ENCODE assay signal across 10 cellular contexts in the genomic region with DNA sequence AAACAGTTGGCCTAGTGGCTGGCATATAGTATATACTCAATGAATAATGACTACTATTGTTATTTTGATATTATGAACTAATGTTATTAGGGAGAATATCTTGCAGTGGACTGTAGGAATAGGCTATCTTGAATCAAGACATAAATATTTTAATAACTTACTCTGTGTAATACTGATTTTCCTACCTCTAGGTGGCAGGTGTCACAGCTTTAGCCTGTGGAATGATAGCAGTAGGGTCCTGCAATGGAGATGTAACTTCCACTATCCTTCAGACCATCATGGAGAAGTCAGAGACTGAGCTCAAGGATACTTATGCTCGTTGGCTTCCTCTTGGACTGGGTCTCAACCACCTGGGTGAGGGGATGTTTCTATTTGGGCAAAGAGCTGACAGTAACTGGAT. TPM values are rescaled to one million over a fixed set of nuclear protein-coding genes. Genes with fewer than 3 reads are reported as not detected.
A peak's percentile ranks its signal among the peaks of the same experiment; 100 is the strongest.
DNase-seq lines count a peak whose midpoint lies in the region; ATAC-seq, FAIRE-seq and TF ChIP-seq lines count a peak whose summit lies in the region.
"Had no signal": no experiment of that assay in that cellular context is flagged by ENCODE, and none has a peak within 500 bp of the region (broad histone marks: within the 10 kb centered on the region; RNA-seq: fewer than 3 reads in every experiment).

No MANE protein-coding gene starts in this region.

- H3K9me1 ChIP-seq in K562 (ENCODE audit: control insufficient read depth, insufficient read depth, low read length), result no peaks in the 10 kb centered on the region

- peak; percentile 76 for ATAC-seq in K562
- ATAC-seq in naive B cell (ENCODE audit: low read depth in 2 of 2), result peak; percentile 57 to 65
- ATAC-seq in HG02678 (IDR thresholded peaks at IDR 0.05; ENCODE audit: unreplicated experiment), result no peak

- TF ChIP-seq CTCF in K562 (IDR thresholded peaks at IDR 0.05 in 2 of 3, conservative IDR thresholded peaks at IDR 0.05 in 1 of 3; ENCODE audit: insufficient read depth in 2 of 3, low read depth in 1 of 3, low read length in 3 of 3), result peak; percentile 19 to 47 (median 39); a peak in 4 of 6 replicates

- peaks cover 11 to 30% of the 10 kb centered on the region in 2 donors for H3K36me3 Mint-ChIP-seq in naive B cell

- peak; percentile 37 for DNase-seq in EH (ENCODE audit: low read depth)
- peak; percentile 33 to 49 for DNase-seq in Kasumi-1 (lab: John Stamatoyannopoulos, UW)
- peak in 1 of 4 experiments; percentile 21 for DNase-seq in K562 (ENCODE audit: extremely low read depth in 1 of 4, low spot score in 3 of 4)
- no peak for DNase-seq in naive B cell
- DNase-seq in DMS153 (lab: John Stamatoyannopoulos, UW), result no peak
- DNase-seq in AG08395 (ENCODE audit: low spot score), result no peak

- no peaks in the 10 kb centered on the region for H3K27me3 Mint-ChIP-seq in naive B cell
- H3K27me3 Mint-ChIP-seq: central memory CD8-positive, alpha-beta T cell had no signal

- FAIRE-seq in K562 (lab: Jason Lieb, UNC), result no peak

- TF ChIP-seq POLR2A in K562 (conservative IDR thresholded peaks at IDR 0.05), result no peak

- H3K27ac Mint-ChIP-seq in naive B cell, result peak overlapping the region in 2 of 6 donors; percentile 30 to 49
- H3K27ac Mint-ChIP-seq: T-helper 2 cell treated with Interferon-gamma antibody and Interleukin-4, amounts not matched to agents 5 μg/mL and 100 μg/mL, for 36 hours had no signal

- H3K9ac ChIP-seq in K562 (ENCODE audit: insufficient read depth in 1 of 2, low read depth in 2 of 2, low read length in 2 of 2), result no peak overlapping the region

- H3K9me3 ChIP-seq in K562 (replicated peaks; ENCODE audit: control insufficient read depth, insufficient read depth, low read depth, low read length), result no peaks in the 10 kb centered on the region

- H3K36me3 ChIP-seq in K562 (ENCODE audit: control insufficient read depth, insufficient read depth, low read length), result peaks cover 90% of the 10 kb centered on the region

- no peak for TF ChIP-seq RAD21 in K562 (CRISPR knock-in tag; conservative IDR thresholded peaks at IDR 0.05 in 1 of 2, IDR thresholded peaks at IDR 0.05 in 1 of 2)

- no TSS peak for BruUV-seq in K562 (replicated peaks; lab: Mats Ljungman, UMichigan)

- no peaks in the 10 kb centered on the region for H3K9me3 Mint-ChIP-seq in naive B cell
- H3K9me3 Mint-ChIP-seq: central memory CD8-positive, alpha-beta T cell; T-helper 2 cell treated with Interferon-gamma antibody and Interleukin-4, amounts not matched to agents 5 μg/mL and 100 μg/mL, for 36 hours had no signal

- TF ChIP-seq EP300 in K562 (IDR thresholded peaks at IDR 0.05; ENCODE audit: low read length), result no peak

- POLR2A ChIA-PET in K562 (lab: Yijun Ruan, JAX), result interaction anchor here (1.3 kb wide), 1 partner anchor 11 kb away, joined by 6 read pairs; no protein-coding TSS in a partner anchor

- 0 out of 2 replicates have a peak, but pooled peaks cover 5% of the 10 kb centered on the region for H4K20me1 ChIP-seq in K562 (replicated peaks; ENCODE audit: control insufficient read depth, insufficient read depth, low read length)

- 73% methylated on average over 1 of the region's 1 CpG for WGBS in K562 (ENCODE audit: insufficient coverage, low coverage, missing lambda C conversion rate)

- no peak overlapping the region for H3K4me3 ChIP-seq in K562

- peaks cover 14% of the 10 kb centered on the region for H3K79me2 ChIP-seq in K562 (ENCODE audit: control insufficient read depth, insufficient read depth, low read length)

- no peak overlapping the region for H3K4me2 ChIP-seq in K562 (ENCODE audit: insufficient read depth, low read length)

- no peak overlapping the region for H3K4me3 Mint-ChIP-seq in naive B cell
- H3K4me3 Mint-ChIP-seq: central memory CD8-positive, alpha-beta T cell; T-helper 2 cell treated with Interferon-gamma antibody and Interleukin-4, amounts not matched to agents 5 μg/mL and 100 μg/mL, for 36 hours had no signal

- intact Hi-C loops in K562 (cut with micrococcal nuclease), result no loop called here

- CTCF ChIA-PET in K562 (lab: Yijun Ruan, JAX; ENCODE audit: low intra/inter-chr PET ratio), result no interaction called here

- peaks cover 8 to 9% (median 9%) of the 10 kb centered on the region in 3 donors for H3K4me1 Mint-ChIP-seq in naive B cell

- no peak overlapping the region for H3K27ac ChIP-seq in K562 (ENCODE audit: extremely low read depth, low read depth, low read length)

- in situ Hi-C loops in K562 (cut with MboI), result no loop called here

- H3K27me3 ChIP-seq in K562 (ENCODE audit: control insufficient read depth in 2 of 2, insufficient read depth in 2 of 2, low read length in 2 of 2), result no peaks in the 10 kb centered on the region

- H2AFZ ChIP-seq in K562 (ENCODE audit: low read depth, low read length), result no peak overlapping the region

- peaks cover 0 to 2% of the 10 kb centered on the region in 2 experiments; a peak in 3 of 5 replicates for H3K4me1 ChIP-seq in K562 (replicated peaks in 1 of 2; ENCODE audit: control insufficient read depth in 2 of 2, insufficient read depth in 2 of 2, low read length in 2 of 2)

RNA-seq across cellular contexts. Expression of gene PSMD2, which starts 6.5 kb away (rescaled TPM):
- 569 and 758 TPM in 2 replicates for total RNA-seq in K562 (2011; cell fraction: chromatin; rRNA removed; ENCODE audit: low replicate concordance)
- total RNA-seq in K562 (2011; cell fraction: nucleolus; rRNA removed), result 352 and 373 TPM in 2 replicates
- total RNA-seq in K562 (2011; cell fraction: nucleoplasm; rRNA removed), result 287 and 361 TPM in 2 replicates
- 484 and 524 TPM in 2 replicates for total RNA-seq in K562 (2014; rRNA removed)
- total RNA-seq in K562 (2014; rRNA removed; fragmentation: Illumina TruSeq; extraction: Trizol), result 257 and 258 TPM in 2 replicates
- 297 and 320 TPM in 2 replicates for total RNA-seq in K562 (2015; rRNA removed; fragmentation: Illumina TruSeq; extraction: Trizol)
- total RNA-seq in K562 (2021), result 325 and 373 TPM in 2 replicates
- polyA plus RNA-seq in K562 (2011; rRNA removed), result 283 and 295 TPM in 2 replicates
- 315 and 469 TPM in 2 replicates for polyA plus RNA-seq in K562 (2011; cell fraction: cytosol; rRNA removed)
- 330 and 385 TPM in 2 replicates for polyA plus RNA-seq in K562 (2011; cell fraction: nucleus; rRNA removed)
- 320 and 409 TPM in 2 replicates for polyA plus RNA-seq in K562 (2012)
- polyA plus RNA-seq in K562 (2014; fragmentation: Illumina TruSeq; extraction: Trizol), result 313 and 341 TPM in 2 replicates
- polyA plus RNA-seq in K562 (2014; fragmentation: Nextera tagmentation; extraction: Ambion mirVana), result 100 to 1,000 TPM; 152 to 173 TPM
- polyA plus RNA-seq in K562 (2014; rRNA removed), result 221 and 276 TPM in 2 replicates
- polyA minus RNA-seq in K562 (2011; rRNA and poly(A)+ RNA removed), result 414 and 507 TPM in 2 replicates
- 275 and 325 TPM in 2 replicates for polyA minus RNA-seq in K562 (2011; cell fraction: cytosol; rRNA and poly(A)+ RNA removed)
- 117 and 180 TPM in 2 replicates for polyA minus RNA-seq in K562 (2011; cell fraction: nucleus; rRNA and poly(A)+ RNA removed)
- polyA plus RNA-seq in naive B cell (ENCODE audit: low read depth in 6 of 6), result 100 to 1,000 TPM; 144 to 190 (median 160) TPM

RNA-seq across cellular contexts. Expression of gene EIF4G1, which starts 8.8 kb away (rescaled TPM):
- 281 and 575 TPM in 2 replicates for total RNA-seq in K562 (2011; cell fraction: chromatin; rRNA removed; ENCODE audit: low replicate concordance)
- total RNA-seq in K562 (2011; cell fraction: nucleolus; rRNA removed), result 207 and 253 TPM in 2 replicates
- 202 and 220 TPM in 2 replicates for total RNA-seq in K562 (2011; cell fraction: nucleoplasm; rRNA removed)
- total RNA-seq in K562 (2014; rRNA removed) (299 and 324 TPM in 2 replicates), K562 (2014; rRNA removed; fragmentation: Illumina TruSeq; extraction: Trizol) (117 and 129 TPM in 2 replicates), K562 (2015; rRNA removed; fragmentation: Illumina TruSeq; extraction: Trizol) (141 and 154 TPM in 2 replicates), K562 (2021) (493 and 505 TPM in 2 replicates)
- polyA plus RNA-seq in K562 (2011; rRNA removed) (155 and 197 TPM in 2 replicates), K562 (2014; fragmentation: Illumina TruSeq; extraction: Trizol) (343 and 378 TPM in 2 replicates), K562 (2014; fragmentation: Nextera tagmentation; extraction: Ambion mirVana) (1 to 10 TPM; 4.6 to 6.5 TPM), K562 (2014; rRNA removed) (216 and 241 TPM in 2 replicates), naive B cell (ENCODE audit: low read depth in 6 of 6) (10 to 100 TPM in 5 of 6 donors, 1 to 10 TPM in 1; 6.4 to 30.0 (median 14.1) TPM)
- 158 and 307 TPM in 2 replicates for polyA plus RNA-seq in K562 (2011; cell fraction: cytosol; rRNA removed)
- polyA plus RNA-seq in K562 (2011; cell fraction: nucleus; rRNA removed), result 252 and 363 TPM in 2 replicates
- polyA plus RNA-seq in K562 (2012), result 182 and 302 TPM in 2 replicates
- 200 and 276 TPM in 2 replicates for polyA minus RNA-seq in K562 (2011; rRNA and poly(A)+ RNA removed)
- polyA minus RNA-seq in K562 (2011; cell fraction: cytosol; rRNA and poly(A)+ RNA removed), result 226 and 260 TPM in 2 replicates
- 82.8 and 104 TPM in 2 replicates for polyA minus RNA-seq in K562 (2011; cell fraction: nucleus; rRNA and poly(A)+ RNA removed)

RNA-seq across cellular contexts. Expression of gene ECE2, which starts 29.8 kb away (rescaled TPM):
- total RNA-seq in K562 (2011; cell fraction: chromatin; rRNA removed; ENCODE audit: low replicate concordance), result not detected in 2 replicates
- total RNA-seq in K562 (2011; cell fraction: nucleolus; rRNA removed), result not detected in 2 replicates
- 0.15 TPM in 1 of 2 replicates, not detected in the other for total RNA-seq in K562 (2011; cell fraction: nucleoplasm; rRNA removed)
- total RNA-seq in K562 (2014; rRNA removed) (not detected in 2 replicates), K562 (2014; rRNA removed; fragmentation: Illumina TruSeq; extraction: Trizol) (not detected in 2 replicates), K562 (2015; rRNA removed; fragmentation: Illumina TruSeq; extraction: Trizol) (not detected in 2 replicates), K562 (2021) (not detected in 2 replicates)
- polyA plus RNA-seq in K562 (2011; rRNA removed) (not detected in 2 replicates), K562 (2014; fragmentation: Illumina TruSeq; extraction: Trizol) (not detected in 2 replicates), K562 (2014; fragmentation: Nextera tagmentation; extraction: Ambion mirVana) (not detected), K562 (2014; rRNA removed) (not detected in 2 replicates), naive B cell (ENCODE audit: low read depth in 6 of 6) (not detected)
- polyA plus RNA-seq in K562 (2011; cell fraction: cytosol; rRNA removed), result 0.03 TPM in 1 of 2 replicates, not detected in the other
- 0.06 TPM in 1 of 2 replicates, not detected in the other for polyA plus RNA-seq in K562 (2011; cell fraction: nucleus; rRNA removed)
- not detected in 2 replicates for polyA plus RNA-seq in K562 (2012)
- not detected in 2 replicates for polyA minus RNA-seq in K562 (2011; rRNA and poly(A)+ RNA removed)
- not detected in 2 replicates for polyA minus RNA-seq in K562 (2011; cell fraction: cytosol; rRNA and poly(A)+ RNA removed)
- not detected in 2 replicates for polyA minus RNA-seq in K562 (2011; cell fraction: nucleus; rRNA and poly(A)+ RNA removed)
- total RNA-seq: mononuclear cell had no signal

RNA-seq across cellular contexts. Expression of gene FAM131A, which starts 31.8 kb away (rescaled TPM):
- 29.4 and 66.9 TPM in 2 replicates for total RNA-seq in K562 (2011; cell fraction: chromatin; rRNA removed; ENCODE audit: low replicate concordance)
- 33.2 and 33.8 TPM in 2 replicates for total RNA-seq in K562 (2011; cell fraction: nucleolus; rRNA removed)
- total RNA-seq in K562 (2011; cell fraction: nucleoplasm; rRNA removed), result 38.1 and 45.6 TPM in 2 replicates
- 11.1 and 12.9 TPM in 2 replicates for total RNA-seq in K562 (2014; rRNA removed)
- total RNA-seq in K562 (2014; rRNA removed; fragmentation: Illumina TruSeq; extraction: Trizol), result 2.8 and 3.6 TPM in 2 replicates
- total RNA-seq in K562 (2015; rRNA removed; fragmentation: Illumina TruSeq; extraction: Trizol), result 4.3 and 5.3 TPM in 2 replicates
- 8.9 and 9.1 TPM in 2 replicates for total RNA-seq in K562 (2021)
- 11.0 and 11.7 TPM in 2 replicates for polyA plus RNA-seq in K562 (2011; rRNA removed)
- 16.4 and 28.8 TPM in 2 replicates for polyA plus RNA-seq in K562 (2011; cell fraction: cytosol; rRNA removed)
- 22.8 and 31.3 TPM in 2 replicates for polyA plus RNA-seq in K562 (2011; cell fraction: nucleus; rRNA removed)
- 7.3 and 11.6 TPM in 2 replicates for polyA plus RNA-seq in K562 (2012)
- polyA plus RNA-seq in K562 (2014; fragmentation: Illumina TruSeq; extraction: Trizol), result 3.8 and 5.1 TPM in 2 replicates
- 1 to 10 TPM in 1 of 2 experiments, under 1 TPM in 1; 0.48 to 1.4 TPM for polyA plus RNA-seq in K562 (2014; fragmentation: Nextera tagmentation; extraction: Ambion mirVana)
- polyA plus RNA-seq in K562 (2014; rRNA removed), result 9.4 and 9.8 TPM in 2 replicates
- polyA minus RNA-seq in K562 (2011; rRNA and poly(A)+ RNA removed), result 5.0 and 9.2 TPM in 2 replicates
- 5.5 and 12.1 TPM in 2 replicates for polyA minus RNA-seq in K562 (2011; cell fraction: cytosol; rRNA and poly(A)+ RNA removed)
- polyA minus RNA-seq in K562 (2011; cell fraction: nucleus; rRNA and poly(A)+ RNA removed), result 5.3 and 8.0 TPM in 2 replicates
- polyA plus RNA-seq in naive B cell (ENCODE audit: low read depth in 6 of 6), result 1 to 10 TPM; 3.6 to 8.5 (median 4.1) TPM

RNA-seq across cellular contexts. Expression of gene CAMK2N2, which starts 44.2 kb away (rescaled TPM):
- total RNA-seq in K562 (2011; cell fraction: chromatin; rRNA removed; ENCODE audit: low replicate concordance), result not detected in 2 replicates
- not detected in 2 replicates for total RNA-seq in K562 (2011; cell fraction: nucleolus; rRNA removed)
- not detected in 2 replicates for total RNA-seq in K562 (2011; cell fraction: nucleoplasm; rRNA removed)
- 0.12 TPM in 1 of 2 replicates, not detected in the other for total RNA-seq in K562 (2014; rRNA removed)
- total RNA-seq in K562 (2014; rRNA removed; fragmentation: Illumina TruSeq; extraction: Trizol), result not detected in 2 replicates
- total RNA-seq in K562 (2015; rRNA removed; fragmentation: Illumina TruSeq; extraction: Trizol), result not detected in 2 replicates
- 0.22 and 0.27 TPM in 2 replicates for total RNA-seq in K562 (2021)
- polyA plus RNA-seq in K562 (2011; rRNA removed), result 0.05 and 0.08 TPM in 2 replicates
- 0.10 and 0.18 TPM in 2 replicates for polyA plus RNA-seq in K562 (2011; cell fraction: cytosol; rRNA removed)
- 0.70 TPM in 1 of 2 replicates, not detected in the other for polyA plus RNA-seq in K562 (2011; cell fraction: nucleus; rRNA removed)
- 0.11 and 0.13 TPM in 2 replicates for polyA plus RNA-seq in K562 (2012)
- 0.12 and 0.26 TPM in 2 replicates for polyA plus RNA-seq in K562 (2014; fragmentation: Illumina TruSeq; extraction: Trizol)
- not detected for polyA plus RNA-seq in K562 (2014; fragmentation: Nextera tagmentation; extraction: Ambion mirVana)
- polyA plus RNA-seq in K562 (2014; rRNA removed), result 0.11 TPM in 1 of 2 replicates, not detected in the other
- 0.25 TPM in 1 of 2 replicates, not detected in the other for polyA minus RNA-seq in K562 (2011; rRNA and poly(A)+ RNA removed)
- polyA minus RNA-seq in K562 (2011; cell fraction: cytosol; rRNA and poly(A)+ RNA removed), result not detected in 2 replicates
- polyA minus RNA-seq in K562 (2011; cell fraction: nucleus; rRNA and poly(A)+ RNA removed), result 0.27 TPM in 1 of 2 replicates, not detected in the other
- polyA plus RNA-seq in naive B cell (ENCODE audit: low read depth in 6 of 6), result not detected
- total RNA-seq: mononuclear cell had no signal

Comparison
In these comparisons a context has a peak if more than half of its experiments do, and no peak if none do; other contexts are left out.
1. DNase-seq: peak in EH (single experiment) and Kasumi-1 (2 of 2); none in naive B cell (single experiment), DMS153 (single experiment) and AG08395 (single experiment).